In genomic region chr1:180252638-180253536, GRCh38 we compare ENCODE assay signal across 8 cellular contexts. TPM values are rescaled to one million over a fixed set of nuclear protein-coding genes. Genes with fewer than 3 reads are reported as not detected.
DNase-seq lines count a peak whose midpoint lies in the region; ATAC-seq and TF ChIP-seq lines count a peak whose summit lies in the region.

No MANE protein-coding gene starts in this region.

- intact Hi-C loops in Panc1 (cut with micrococcal nuclease; ENCODE audit: unreplicated experiment) (loop anchor here (2.0 kb wide), 2 partner anchors 164 to 230 kb away; no protein-coding TSS in a partner anchor), aorta (cut with DNase I) (loop anchor here (2.0 to 5.0 kb wide), 3 partner anchors 164 to 230 kb away; no protein-coding TSS in a partner anchor)

- no TSS peak for BruUV-seq in Panc1 (replicated peaks; lab: Mats Ljungman, UMichigan)

- TF ChIP-seq CTCF in Panc1 (IDR thresholded peaks at IDR 0.05) (peak; percentile 93), fibroblast of pulmonary artery (IDR thresholded peaks at IDR 0.05; ENCODE audit: low read length, missing control alignments) (peak; percentile 91), parathyroid adenoma (IDR thresholded peaks at IDR 0.05) (peak; percentile 24)

- H3K79me2 ChIP-seq in parathyroid adenoma, result no peaks in the 10 kb centered on the region

- 70 to 75% methylated on average over 12 of the region's 12 CpGs for WGBS in aorta, 2 donors

- H3K9ac ChIP-seq in parathyroid adenoma, result no peak overlapping the region

- H3K4me1 ChIP-seq in Panc1 (ENCODE audit: control insufficient read depth, insufficient read depth, low read length) (no peaks in the 10 kb centered on the region), parathyroid adenoma (no peaks in the 10 kb centered on the region), aorta (ENCODE audit: control insufficient read depth in 1 of 2, insufficient read depth in 2 of 2, low read length in 2 of 2) (no peaks in the 10 kb centered on the region)

- POLR2A ChIA-PET in Panc1 (lab: Charles Lee), result interaction anchor here (0.6 to 0.7 kb wide), 2 partner anchors 151 to 247 kb away, joined by 3 to 10 read pairs; no protein-coding TSS in a partner anchor

- H2AFZ ChIP-seq in parathyroid adenoma, result no peak overlapping the region

- CTCF ChIA-PET in Panc1 (lab: Charles Lee), result interaction anchor here (0.6 to 1.3 kb wide), 5 partner anchors 8 to 163 kb away, joined by 3 to 4 read pairs (median 3); no protein-coding TSS in a partner anchor

- H3K4me3 ChIP-seq in Panc1 (ENCODE audit: low read depth in 2 of 2, low read length in 2 of 2) (no peak overlapping the region), fibroblast of pulmonary artery (replicated peaks; ENCODE audit: low read depth, low read length) (no peak overlapping the region), parathyroid adenoma (ENCODE audit: low read depth, low read length) (no peak overlapping the region), aorta (ENCODE audit: low read length in 2 of 2) (no peak overlapping the region)

- H3K27me3 ChIP-seq in Panc1 (ENCODE audit: control insufficient read depth, insufficient read depth, low read length) (no peaks in the 10 kb centered on the region), parathyroid adenoma (ENCODE audit: control insufficient read depth, insufficient read depth, low read length) (no peaks in the 10 kb centered on the region), aorta (ENCODE audit: control insufficient read depth in 1 of 2, insufficient read depth in 2 of 2, low read length in 1 of 2) (no peaks in the 10 kb centered on the region)

- in situ Hi-C loops in Panc1 (cut with HindIII; ENCODE audit: low pct_unique_long_range_greater_than_20kb, low sequenced_read_pairs), result no loop called here

- no peaks in the 10 kb centered on the region for H3K9me3 ChIP-seq in Panc1 (ENCODE audit: control insufficient read depth, insufficient read depth, low read depth, low read length)
- no peaks in the 10 kb centered on the region for H3K9me3 ChIP-seq in parathyroid adenoma (ENCODE audit: control insufficient read depth, low read length)
- H3K9me3 ChIP-seq in aorta (ENCODE audit: control insufficient read depth, low read length), result no peaks in the 10 kb centered on the region

- peak; percentile 58 for ATAC-seq in GM18870 (IDR thresholded peaks at IDR 0.05; ENCODE audit: unreplicated experiment)
- ATAC-seq in Panc1, result peak; percentile 73
- ATAC-seq in aorta (ENCODE audit: low FRiP score), result no peak

- peak; percentile 79 for DNase-seq in AG08396 (ENCODE audit: low spot score)
- DNase-seq in HK-2 (ENCODE audit: unreplicated experiment), result peak; percentile 84
- DNase-seq in Panc1 (ENCODE audit: low read depth, low spot score), result peak; percentile 58
- peak; percentile 62 for DNase-seq in activated T-cell treated with anti-CD3 and anti-CD28 coated beads, Interleukin-2, amount 50 U/mL, for 1 hour
- DNase-seq in fibroblast of pulmonary artery (ENCODE audit: low read depth), result peak; percentile 78
- peak; percentile 87 to 88 for DNase-seq in aorta

- H3K4me2 ChIP-seq in parathyroid adenoma (ENCODE audit: low read length), result no peak overlapping the region

- H3K36me3 ChIP-seq in Panc1 (ENCODE audit: control insufficient read depth, insufficient read depth, low read length), result no peaks in the 10 kb centered on the region
- H3K36me3 ChIP-seq in parathyroid adenoma (ENCODE audit: control insufficient read depth, insufficient read depth, low read length), result no peaks in the 10 kb centered on the region
- no peaks in the 10 kb centered on the region for H3K36me3 ChIP-seq in aorta (ENCODE audit: control insufficient read depth in 1 of 2, insufficient read depth in 2 of 2, low read length in 1 of 2)

- H3K27ac ChIP-seq in Panc1 (ENCODE audit: low read length), result no peak overlapping the region
- H3K27ac ChIP-seq in parathyroid adenoma, result no peak overlapping the region
- no peak overlapping the region for H3K27ac ChIP-seq in aorta (ENCODE audit: low read depth in 1 of 2, low read length in 2 of 2)

RNA-seq across cellular contexts. Expression of gene LHX4, which starts 22.8 kb away (rescaled TPM):
- total RNA-seq in Panc1 (2021; ENCODE audit: unreplicated experiment), result 0.72 TPM
- polyA plus RNA-seq in Panc1 (2012; ENCODE audit: insufficient read length), result 1.4 TPM
- total RNA-seq in aorta, result not detected
- polyA plus RNA-seq in aorta, result under 1 TPM; 0.05 to 0.25 TPM

Comparison
In these comparisons a context has a peak if more than half of its experiments do, and no peak if none do; other contexts are left out.
1. CTCF ChIP-seq: peak in every context shown above with its lines; median percentile 93 in Panc1; 91 in fibroblast of pulmonary artery; 24 in parathyroid adenoma.